Comparison of ENCODE assay signal across 10 cellular contexts in genomic region chr10:132938472-132939329, GRCh38. TPM values are rescaled to one million over a fixed set of nuclear protein-coding genes. Genes with fewer than 3 reads are reported as not detected.
DNase-seq lines count a peak whose midpoint lies in the region; FAIRE-seq and TF ChIP-seq lines count a peak whose summit lies in the region.
"Had no signal": no experiment of that assay in that cellular context is flagged by ENCODE, and none has a peak within 500 bp of the region (broad histone marks: within the 10 kb centered on the region; RNA-seq: fewer than 3 reads in every experiment).

No MANE protein-coding gene starts in this region.

- no peak overlapping the region for H2AFZ ChIP-seq in OCI-LY1 (ENCODE audit: low read length)

- H3K9me2 ChIP-seq in OCI-LY1 (ENCODE audit: low read depth, low read length), result no peaks in the 10 kb centered on the region

- H3K4me3 ChIP-seq in OCI-LY1 (ENCODE audit: low read depth, low read length, poor library complexity, severe bottlenecking) (no peak overlapping the region), fibroblast of the aortic adventitia (ENCODE audit: low read depth, low read length) (no peak overlapping the region)

- H3F3A ChIP-seq in OCI-LY1 (ENCODE audit: insufficient read depth, low read length), result no peaks in the 10 kb centered on the region

- H3K4me1 ChIP-seq in OCI-LY1 (ENCODE audit: insufficient read depth, low read length, severe bottlenecking), result no peaks in the 10 kb centered on the region

- H3K79me2 ChIP-seq in OCI-LY1 (ENCODE audit: insufficient read depth, low read length), result no peaks in the 10 kb centered on the region

- FAIRE-seq in RCC 7860 (lab: Jason Lieb, UNC), result no peak

- no peaks in the 10 kb centered on the region for H3K27me3 ChIP-seq in OCI-LY1 (ENCODE audit: insufficient read depth, low read length)

- no peak overlapping the region for H3K9ac ChIP-seq in OCI-LY1 (ENCODE audit: low read length)

- peak; percentile 24 for DNase-seq in stimulated activated CD4-positive, alpha-beta T cell treated with anti-CD3 and anti-CD28 coated beads, Interleukin-4, amount 100 ng/mL, for 1 hour
- no peak for DNase-seq in stimulated activated CD4-positive, alpha-beta T cell treated with anti-CD3 and anti-CD28 coated beads, Interleukin-4, amount 100 ng/mL, for 4 hours
- no peak for DNase-seq in fibroblast of the aortic adventitia (ENCODE audit: low read depth)
- DNase-seq in anterior cingulate cortex (lab: John Stamatoyannopoulos, UW), result no peak
- DNase-seq in RCC 7860 (ENCODE audit: low spot score), result no peak
- no peak for DNase-seq in SW480 (ENCODE audit: low spot score)
- no peak for DNase-seq in HCEC 1CT
- DNase-seq: effector memory CD8-positive, alpha-beta T cell had no signal

- no peaks in the 10 kb centered on the region for H3K9me3 ChIP-seq in OCI-LY1 (ENCODE audit: low read length)

- no peaks in the 10 kb centered on the region for H4K20me1 ChIP-seq in OCI-LY1 (ENCODE audit: insufficient read depth, low read length)

- no peaks in the 10 kb centered on the region for H3K36me3 ChIP-seq in OCI-LY1 (ENCODE audit: insufficient read depth, low read length)

- TF ChIP-seq CTCF in OCI-LY1 (IDR thresholded peaks at IDR 0.05; ENCODE audit: low read length), result peak; percentile 15; the same call in 1 of the 2 replicates
- peak; percentile 45 for TF ChIP-seq CTCF in fibroblast of the aortic adventitia (IDR thresholded peaks at IDR 0.05; ENCODE audit: insufficient read depth, low read length)

- no peak overlapping the region for H3K4me2 ChIP-seq in OCI-LY1 (ENCODE audit: low read length)

- no peak overlapping the region for H3K27ac ChIP-seq in OCI-LY1 (ENCODE audit: low read depth, low read length, poor library complexity, severe bottlenecking)

RNA-seq across cellular contexts. Expression of gene CFAP46, which starts 3.7 kb away (rescaled TPM):
- 0.09 and 1.5 TPM in 2 replicates for total RNA-seq in fibroblast of the aortic adventitia (ENCODE audit: low replicate concordance)
- total RNA-seq: naive thymus-derived CD8-positive, alpha-beta T cell had no signal
